Comparison of ENCODE assay signal across 1 cellular context in genomic region chr5:106587-106986, GRCh38.
TF ChIP-seq lines count a peak whose summit lies in the region.

No MANE protein-coding gene starts in this region.

TF ChIP-seq in GM23338, 12 proteins besides CTCF, POLR2A, EP300 and RAD21 (continued from another document):
- no peak for TF ChIP-seq REST (IDR thresholded peaks at IDR 0.05; ENCODE audit: unreplicated experiment)
- TF ChIP-seq EZH2 (IDR thresholded peaks at IDR 0.05; ENCODE audit: low read depth, unreplicated experiment) = no peak
- no peak for TF ChIP-seq ETS1 (IDR thresholded peaks at IDR 0.05)
TF ChIP-seq in GM23338: peak in this region for 0.
